ENCODE assay signal across 19 cellular contexts in the genomic region with DNA sequence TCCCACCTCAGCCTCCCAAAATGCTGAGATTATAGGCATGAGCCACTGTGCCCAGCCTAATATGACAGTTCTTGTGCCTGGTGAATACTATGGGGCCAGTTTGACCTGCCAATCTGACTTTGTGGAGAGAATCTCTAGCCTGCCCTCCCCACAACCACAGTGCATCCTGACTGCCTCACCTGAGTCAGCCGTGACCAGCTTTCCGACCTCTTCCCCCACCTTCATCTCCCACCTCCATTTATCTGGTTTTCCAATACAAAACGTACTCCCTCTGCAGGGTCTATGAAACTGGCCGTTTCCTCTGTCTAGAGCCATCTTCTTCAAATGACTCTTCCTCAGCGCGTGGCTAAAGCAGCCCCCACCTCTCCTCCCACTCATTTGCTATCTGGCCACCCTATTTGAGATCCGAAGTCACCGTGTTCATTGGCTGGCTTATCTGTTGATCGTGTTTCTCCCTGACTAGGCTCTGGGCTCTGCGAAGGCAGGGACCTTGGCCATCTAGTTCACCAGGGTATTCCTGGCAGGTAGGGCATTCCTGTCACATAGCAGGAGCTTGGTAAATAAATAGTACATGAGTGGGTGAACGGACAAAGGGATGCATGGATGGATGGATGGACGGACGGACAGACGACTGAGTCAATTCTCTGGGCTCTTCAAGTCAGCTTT. TPM values are rescaled to one million over a fixed set of nuclear protein-coding genes. Genes with fewer than 3 reads are reported as not detected.
DNase-seq lines count a peak whose midpoint lies in the region; ATAC-seq, FAIRE-seq and TF ChIP-seq lines count a peak whose summit lies in the region.
"Had no signal": no experiment of that assay in that cellular context is flagged by ENCODE, and none has a peak within 500 bp of the region (broad histone marks: within the 10 kb centered on the region; RNA-seq: fewer than 3 reads in every experiment).

No MANE protein-coding gene starts in this region.

- H4K20me1 ChIP-seq in IMR-90 (ENCODE audit: insufficient read depth, low read length) (no peaks in the 10 kb centered on the region), K562 (replicated peaks; ENCODE audit: control insufficient read depth, insufficient read depth, low read length) (no peaks in the 10 kb centered on the region)

- H3K27me3 ChIP-seq in IMR-90 (ENCODE audit: control insufficient read depth, insufficient read depth, low read length), result peaks cover 47% of the 10 kb centered on the region
- H3K27me3 ChIP-seq in K562 (ENCODE audit: control insufficient read depth in 2 of 2, insufficient read depth in 2 of 2, low read length in 2 of 2), result peaks cover 2 to 28% of the 10 kb centered on the region in 2 experiments; a peak in 4 of 5 replicates
- peaks cover 0 to 20% (median 0%) of the 10 kb centered on the region in 3 experiments for H3K27me3 ChIP-seq in neuronal stem cell (ENCODE audit: control insufficient read depth in 3 of 3, insufficient read depth in 3 of 3, low read depth in 1 of 3, low read length in 3 of 3)
- peaks cover 0 to 4% (median 0%) of the 10 kb centered on the region in 5 donors for H3K27me3 ChIP-seq in subcutaneous abdominal adipose tissue (ENCODE audit: control insufficient read depth in 5 of 5, insufficient read depth in 4 of 5, low read length in 5 of 5)

- H2BK120ac ChIP-seq in IMR-90 (ENCODE audit: low read depth, low read length) (no peak overlapping the region), neuronal stem cell (ENCODE audit: low read depth, low read length) (no peak overlapping the region)

- H2AK9ac ChIP-seq in IMR-90 (replicated peaks; ENCODE audit: low read depth, low read length, poor library complexity), result no peak overlapping the region

- DNase-seq in IMR-90, result no peak
- peak in 1 of 4 experiments; percentile 15 for DNase-seq in K562 (ENCODE audit: extremely low read depth in 1 of 4, low spot score in 3 of 4)
- DNase-seq in neuronal stem cell (ENCODE audit: low spot score), result no peak
- no peak for DNase-seq in RWPE1 (ENCODE audit: low spot score)
- DNase-seq in NCI-H1436 (lab: John Stamatoyannopoulos, UW), result no peak
- no peak for DNase-seq in NOMO-1 treated with dmso at 0.1 percent for 144 hours (lab: John Stamatoyannopoulos, UW; ENCODE audit: unreplicated experiment)
- DNase-seq: Calu3; CD4-positive, CD25-positive, alpha-beta regulatory T cell; DMS53; H9; NCI-H1092; NCI-H2081 treated with DMSO at 0.1 percent for 48 hours; NCI-H2227 treated with DMSO at 0.1 percent for 48 hours; NCI-H524; SHP77 treated with DMSO at 0.1 percent for 48 hours had no signal

- H3K4me3 ChIP-seq in IMR-90 (ENCODE audit: insufficient read depth, low read depth, low read length) (no peak overlapping the region), K562 (no peak overlapping the region), neuronal stem cell (ENCODE audit: low read length in 2 of 2) (no peak overlapping the region), subcutaneous abdominal adipose tissue (ENCODE audit: low read depth in 1 of 5, low read length in 5 of 5) (no peak overlapping the region)

- H2BK20ac ChIP-seq in IMR-90 (ENCODE audit: low read depth, low read length), result no peak overlapping the region

- H2AK5ac ChIP-seq in IMR-90 (ENCODE audit: low read depth, low read length) (no peak overlapping the region), neuronal stem cell (ENCODE audit: low read depth, low read length) (no peak overlapping the region)

- TF ChIP-seq CTCF in IMR-90 (conservative IDR thresholded peaks at IDR 0.05; ENCODE audit: low read depth, low read length) (no peak), K562 (IDR thresholded peaks at IDR 0.05 in 2 of 3, conservative IDR thresholded peaks at IDR 0.05 in 1 of 3; ENCODE audit: insufficient read depth in 2 of 3, low read depth in 1 of 3, low read length in 3 of 3) (no peak), RWPE1 (conservative IDR thresholded peaks at IDR 0.05; ENCODE audit: low read depth) (no peak)

- no peak overlapping the region for H2BK12ac ChIP-seq in neuronal stem cell (ENCODE audit: low read length)

- H3K9me3 ChIP-seq in IMR-90 (ENCODE audit: control insufficient read depth, insufficient read depth, low read length), result no peaks in the 10 kb centered on the region
- no peaks in the 10 kb centered on the region for H3K9me3 ChIP-seq in K562 (replicated peaks; ENCODE audit: control insufficient read depth, insufficient read depth, low read depth, low read length)
- H3K9me3 ChIP-seq in neuronal stem cell (replicated peaks in 1 of 2; ENCODE audit: control insufficient read depth in 2 of 2, insufficient read depth in 1 of 2, low read depth in 1 of 2, low read length in 2 of 2), result no peaks in the 10 kb centered on the region
- no peaks in the 10 kb centered on the region for H3K9me3 ChIP-seq in subcutaneous abdominal adipose tissue (ENCODE audit: control insufficient read depth in 5 of 5, low read length in 5 of 5)

- H3K36me3 ChIP-seq in IMR-90 (ENCODE audit: control insufficient read depth, insufficient read depth, low read length), result no peaks in the 10 kb centered on the region
- no peaks in the 10 kb centered on the region for H3K36me3 ChIP-seq in K562 (ENCODE audit: control insufficient read depth, insufficient read depth, low read length)
- no peaks in the 10 kb centered on the region for H3K36me3 ChIP-seq in neuronal stem cell (replicated peaks in 1 of 2; ENCODE audit: control insufficient read depth in 2 of 2, insufficient read depth in 2 of 2, low read length in 2 of 2)
- H3K36me3 ChIP-seq in subcutaneous abdominal adipose tissue (ENCODE audit: control insufficient read depth in 5 of 5, insufficient read depth in 5 of 5, low read length in 5 of 5), result no peaks in the 10 kb centered on the region

- H3K18ac ChIP-seq in IMR-90 (ENCODE audit: low read depth, low read length) (no peak overlapping the region), neuronal stem cell (ENCODE audit: low read length) (no peak overlapping the region)

- H2BK15ac ChIP-seq in IMR-90 (ENCODE audit: low read depth, low read length), result no peak overlapping the region
- no peak overlapping the region for H2BK15ac ChIP-seq in neuronal stem cell (ENCODE audit: low read length)

- ATAC-seq in IMR-90 (ENCODE audit: low read depth), result no peak
- peak; percentile 20; the same call in 1 of the 3 replicates for ATAC-seq in K562
- ATAC-seq: Panc1 had no signal

- no peak overlapping the region for H4K91ac ChIP-seq in IMR-90 (ENCODE audit: insufficient read depth, low read depth, low read length)
- no peak overlapping the region for H4K91ac ChIP-seq in neuronal stem cell (ENCODE audit: low read depth, low read length, poor library complexity)

- dilution Hi-C loops in IMR-90 (cut with HindIII; ENCODE audit: low sequenced_read_pairs, unreplicated experiment), result no loop called here

- H4K8ac ChIP-seq in IMR-90 (ENCODE audit: low read depth in 2 of 2, low read length in 2 of 2) (no peak overlapping the region), neuronal stem cell (ENCODE audit: low read depth, low read length) (peak overlapping the region; percentile 83)

- H3K4me2 ChIP-seq in IMR-90 (ENCODE audit: low read depth, low read length) (no peak overlapping the region), K562 (ENCODE audit: insufficient read depth, low read length) (no peak overlapping the region), neuronal stem cell (ENCODE audit: insufficient read depth, low read length, poor library complexity, severe bottlenecking) (no peak overlapping the region)

- CTCF ChIA-PET in IMR-90 (lab: Yijun Ruan, JAX), result no interaction called here
- CTCF ChIA-PET in K562 (lab: Yijun Ruan, JAX; ENCODE audit: low intra/inter-chr PET ratio), result interaction anchor here (0.5 kb wide), 1 partner anchor 181 kb away, joined by 4 read pairs; no protein-coding TSS in a partner anchor
- CTCF ChIA-PET in RWPE1 (lab: Yijun Ruan, JAX), result interaction anchor here (0.7 kb wide), 1 partner anchor 706 kb away, joined by 6 read pairs; no protein-coding TSS in a partner anchor

- TF ChIP-seq POLR2A in IMR-90 (IDR thresholded peaks at IDR 0.05; ENCODE audit: low read depth, low read length) (no peak), K562 (conservative IDR thresholded peaks at IDR 0.05) (no peak)

- H3K4me1 ChIP-seq in IMR-90 (ENCODE audit: control insufficient read depth, insufficient read depth, low read length), result peaks cover 3% of the 10 kb centered on the region; the same call in 1 of the 2 replicates
- peaks cover 0 to 3% of the 10 kb centered on the region in 2 experiments; a peak in 3 of 5 replicates for H3K4me1 ChIP-seq in K562 (replicated peaks in 1 of 2; ENCODE audit: control insufficient read depth in 2 of 2, insufficient read depth in 2 of 2, low read length in 2 of 2)
- H3K4me1 ChIP-seq in neuronal stem cell (ENCODE audit: control insufficient read depth in 2 of 2, insufficient read depth in 1 of 2, low read depth in 1 of 2, low read length in 2 of 2), result no peaks in the 10 kb centered on the region
- peaks cover 11 to 31% (median 21%) of the 10 kb centered on the region in 5 donors for H3K4me1 ChIP-seq in subcutaneous abdominal adipose tissue (ENCODE audit: control insufficient read depth in 5 of 5, insufficient read depth in 5 of 5, low read length in 5 of 5)

- H3K27ac ChIP-seq in IMR-90 (ENCODE audit: insufficient read depth, low read length), result no peak overlapping the region
- H3K27ac ChIP-seq in K562 (ENCODE audit: extremely low read depth, low read depth, low read length), result no peak overlapping the region
- no peak overlapping the region for H3K27ac ChIP-seq in neuronal stem cell (replicated peaks; ENCODE audit: low read length)
- peak overlapping the region; percentile 85 for H3K27ac ChIP-seq in subcutaneous abdominal adipose tissue (ENCODE audit: low read depth, low read length)
- no peak overlapping the region for H3K27ac ChIP-seq in RWPE1

- 66% methylated on average over 7 of the region's 14 CpGs; no CpG with 5 or more reads in 1 of the 2 experiments for WGBS in IMR-90 (ENCODE audit: extremely low coverage in 2 of 2, insufficient read length in 1 of 2), 2 experiments
- 2% methylated on average over 14 of the region's 14 CpGs for WGBS in K562 (ENCODE audit: insufficient coverage, low coverage, missing lambda C conversion rate)
- WGBS in neuronal stem cell (ENCODE audit: extremely low coverage in 2 of 2, insufficient read length in 2 of 2, insufficient replicate concordance in 1 of 2), 2 donors, result no CpG with 5 or more reads among the region's 14 CpGs

- FAIRE-seq in K562 (lab: Jason Lieb, UNC), result no peak

- POLR2A ChIA-PET in IMR-90 (lab: Charles Lee; ENCODE audit: unreplicated experiment), result interaction anchor here (1.1 kb wide), 1 partner anchor 110 kb away, joined by 4 read pairs; no protein-coding TSS in a partner anchor
- POLR2A ChIA-PET in K562 (lab: Yijun Ruan, JAX), result interaction anchor here (0.7 kb wide), 1 partner anchor 18 kb away, joined by 3 read pairs; no protein-coding TSS in a partner anchor
- POLR2A ChIA-PET in RWPE1 (lab: Yijun Ruan, JAX; ENCODE audit: low non-redundant PET), result no interaction called here

- intact Hi-C loops in IMR-90 (cut with micrococcal nuclease), result no loop called here
- intact Hi-C loops in K562 (cut with micrococcal nuclease), result no loop called here

- H3K23ac ChIP-seq in IMR-90 (ENCODE audit: low read depth, low read length) (no peak overlapping the region), neuronal stem cell (ENCODE audit: low read depth, low read length, poor library complexity) (no peak overlapping the region)

- H2BK5ac ChIP-seq in IMR-90 (ENCODE audit: low read depth, low read length, poor library complexity, severe bottlenecking) (no peak overlapping the region), neuronal stem cell (ENCODE audit: low read length) (no peak overlapping the region)

- no peaks in the 10 kb centered on the region for H3K79me2 ChIP-seq in K562 (ENCODE audit: control insufficient read depth, insufficient read depth, low read length)

- H3K14ac ChIP-seq in IMR-90 (replicated peaks; ENCODE audit: low read depth, low read length) (no peak overlapping the region), neuronal stem cell (ENCODE audit: low read length) (no peak overlapping the region)

- no peak overlapping the region for H4K5ac ChIP-seq in IMR-90 (ENCODE audit: low read depth, low read length)

- H3K9ac ChIP-seq in IMR-90 (ENCODE audit: low read depth, low read length) (no peak overlapping the region), K562 (ENCODE audit: insufficient read depth in 1 of 2, low read depth in 2 of 2, low read length in 2 of 2) (peak overlapping the region in 1 of 2 experiments; percentile 18; a peak in 1 of 4 replicates), neuronal stem cell (ENCODE audit: low read depth, low read length, poor library complexity) (no peak overlapping the region), subcutaneous abdominal adipose tissue (ENCODE audit: low read length in 5 of 5) (no peak overlapping the region)

- TF ChIP-seq RAD21 in IMR-90 (IDR thresholded peaks at IDR 0.05; ENCODE audit: low read length) (no peak), K562 (CRISPR knock-in tag; conservative IDR thresholded peaks at IDR 0.05 in 1 of 2, IDR thresholded peaks at IDR 0.05 in 1 of 2) (no peak)

- no peak for TF ChIP-seq EP300 in K562 (IDR thresholded peaks at IDR 0.05; ENCODE audit: low read length)

- H3K79me1 ChIP-seq in IMR-90 (ENCODE audit: low read depth in 1 of 2, low read length in 2 of 2), result no peaks in the 10 kb centered on the region
- no peaks in the 10 kb centered on the region for H3K79me1 ChIP-seq in neuronal stem cell (ENCODE audit: low read depth, low read length)

- no TSS peak for BruUV-seq in IMR-90 (replicated peaks; lab: Mats Ljungman, UMichigan)
- no TSS peak for BruUV-seq in K562 (replicated peaks; lab: Mats Ljungman, UMichigan)

- H3K9me1 ChIP-seq in IMR-90 (ENCODE audit: insufficient read depth, low read length) (no peaks in the 10 kb centered on the region), K562 (ENCODE audit: control insufficient read depth, insufficient read depth, low read length) (no peaks in the 10 kb centered on the region)

- in situ Hi-C loops in IMR-90 (cut with MboI; ENCODE audit: low sequenced_read_pairs) (no loop called here), K562 (cut with MboI) (no loop called here)

- H2AFZ ChIP-seq in IMR-90 (replicated peaks; ENCODE audit: low read length, poor library complexity), result peak overlapping the region; percentile 8
- no peak overlapping the region for H2AFZ ChIP-seq in K562 (ENCODE audit: low read depth, low read length)
- no peak overlapping the region for H2AFZ ChIP-seq in neuronal stem cell (ENCODE audit: low read length)

- H3K4ac ChIP-seq in IMR-90 (ENCODE audit: low read depth, low read length), result no peak overlapping the region
- H3K4ac ChIP-seq in neuronal stem cell (ENCODE audit: low read length), result no peak overlapping the region

- no peak overlapping the region for H3K56ac ChIP-seq in IMR-90 (ENCODE audit: extremely low read depth, insufficient read depth, low read length)

RNA-seq across cellular contexts. Expression of a gene that starts 22.3 kb away (rescaled TPM):
- total RNA-seq in IMR-90 (2012; rRNA removed) (not detected in 2 replicates), K562 (2014; rRNA removed) (0.09 TPM in 1 of 2 replicates, not detected in the other), K562 (2014; rRNA removed; fragmentation: Illumina TruSeq; extraction: Trizol) (0.11 and 0.22 TPM in 2 replicates), K562 (2015; rRNA removed; fragmentation: Illumina TruSeq; extraction: Trizol) (0.11 and 0.51 TPM in 2 replicates), K562 (2021) (0.38 and 0.42 TPM in 2 replicates)
- polyA plus RNA-seq in IMR-90 (2012; rRNA removed) (0.05 TPM in 1 of 2 replicates, not detected in the other), K562 (2011; rRNA removed) (0.96 and 1.2 TPM in 2 replicates), K562 (2014; fragmentation: Illumina TruSeq; extraction: Trizol) (0.25 and 0.42 TPM in 2 replicates), K562 (2014; fragmentation: Nextera tagmentation; extraction: Ambion mirVana) (under 1 TPM; 0.10 to 0.15 TPM), K562 (2014; rRNA removed) (0.27 and 1.7 TPM in 2 replicates)
- polyA plus RNA-seq in IMR-90 (2012; cell fraction: cytosol; rRNA removed), result 0.04 TPM in 1 of 2 replicates, not detected in the other
- polyA plus RNA-seq in IMR-90 (2012; cell fraction: nucleus; rRNA removed; ENCODE audit: low replicate concordance), result not detected in 2 replicates
- total RNA-seq in K562 (2011; cell fraction: chromatin; rRNA removed; ENCODE audit: low replicate concordance), result 0.44 and 0.93 TPM in 2 replicates
- total RNA-seq in K562 (2011; cell fraction: nucleolus; rRNA removed), result 0.92 and 1.3 TPM in 2 replicates
- 0.81 and 1.4 TPM in 2 replicates for total RNA-seq in K562 (2011; cell fraction: nucleoplasm; rRNA removed)
- polyA plus RNA-seq in K562 (2011; cell fraction: cytosol; rRNA removed), result 1.4 and 3.5 TPM in 2 replicates
- 0.66 and 1.1 TPM in 2 replicates for polyA plus RNA-seq in K562 (2011; cell fraction: nucleus; rRNA removed)
- polyA plus RNA-seq in K562 (2012), result 0.65 and 0.80 TPM in 2 replicates
- 0.33 and 1.8 TPM in 2 replicates for polyA minus RNA-seq in K562 (2011; rRNA and poly(A)+ RNA removed)
- 3.1 and 4.1 TPM in 2 replicates for polyA minus RNA-seq in K562 (2011; cell fraction: cytosol; rRNA and poly(A)+ RNA removed)
- polyA minus RNA-seq in K562 (2011; cell fraction: nucleus; rRNA and poly(A)+ RNA removed), result 0.40 and 0.56 TPM in 2 replicates
- 3.6 TPM for polyA plus RNA-seq in neuronal stem cell (2013, experiment 1 of 2)
- 3.4 TPM for polyA plus RNA-seq in neuronal stem cell (2013, experiment 2 of 2)
- total RNA-seq: B cell; CD4-positive, CD25-positive, alpha-beta regulatory T cell had no signal

RNA-seq across cellular contexts. Expression of a gene that starts 51.8 kb away (rescaled TPM):
- not detected in 2 replicates for total RNA-seq in IMR-90 (2012; rRNA removed)
- polyA plus RNA-seq in IMR-90 (2012; rRNA removed), result not detected in 2 replicates
- not detected in 2 replicates for polyA plus RNA-seq in IMR-90 (2012; cell fraction: cytosol; rRNA removed)
- not detected in 2 replicates for polyA plus RNA-seq in IMR-90 (2012; cell fraction: nucleus; rRNA removed; ENCODE audit: low replicate concordance)
- total RNA-seq in K562 (2011; cell fraction: chromatin; rRNA removed; ENCODE audit: low replicate concordance), result not detected in 2 replicates
- total RNA-seq in K562 (2011; cell fraction: nucleolus; rRNA removed), result not detected in 2 replicates
- total RNA-seq in K562 (2011; cell fraction: nucleoplasm; rRNA removed), result not detected in 2 replicates
- total RNA-seq in K562 (2014; rRNA removed), result not detected in 2 replicates
- total RNA-seq in K562 (2014; rRNA removed; fragmentation: Illumina TruSeq; extraction: Trizol), result not detected in 2 replicates
- not detected in 2 replicates for total RNA-seq in K562 (2015; rRNA removed; fragmentation: Illumina TruSeq; extraction: Trizol)
- 0.29 and 0.60 TPM in 2 replicates for total RNA-seq in K562 (2021)
- polyA plus RNA-seq in K562 (2011; rRNA removed), result not detected in 2 replicates
- not detected in 2 replicates for polyA plus RNA-seq in K562 (2011; cell fraction: cytosol; rRNA removed)
- not detected in 2 replicates for polyA plus RNA-seq in K562 (2011; cell fraction: nucleus; rRNA removed)
- polyA plus RNA-seq in K562 (2012), result 0.04 and 0.06 TPM in 2 replicates
- 0.10 TPM in 1 of 2 replicates, not detected in the other for polyA plus RNA-seq in K562 (2014; fragmentation: Illumina TruSeq; extraction: Trizol)
- under 1 TPM; 0.04 to 0.07 TPM for polyA plus RNA-seq in K562 (2014; fragmentation: Nextera tagmentation; extraction: Ambion mirVana)
- 0.04 TPM in 1 of 2 replicates, not detected in the other for polyA plus RNA-seq in K562 (2014; rRNA removed)
- polyA minus RNA-seq in K562 (2011; rRNA and poly(A)+ RNA removed), result not detected in 2 replicates
- polyA minus RNA-seq in K562 (2011; cell fraction: cytosol; rRNA and poly(A)+ RNA removed), result not detected in 2 replicates
- not detected in 2 replicates for polyA minus RNA-seq in K562 (2011; cell fraction: nucleus; rRNA and poly(A)+ RNA removed)
- not detected for polyA plus RNA-seq in neuronal stem cell (2013, experiment 1 of 2)
- not detected for polyA plus RNA-seq in neuronal stem cell (2013, experiment 2 of 2)
- total RNA-seq: CD4-positive, CD25-positive, alpha-beta regulatory T cell; H9; MCF 10A had no signal
- polyA plus RNA-seq: CD4-positive, CD25-positive, alpha-beta regulatory T cell had no signal
